ENCODE assay signal across 8 cellular contexts in genomic region chr3:156554842-156555687, GRCh38. TPM values are rescaled to one million over a fixed set of nuclear protein-coding genes. Genes with fewer than 3 reads are reported as not detected.
DNase-seq lines count a peak whose midpoint lies in the region; ATAC-seq and FAIRE-seq lines count a peak whose summit lies in the region.

Gene SSR3 (minus strand): TSS chr3:156555117. CDS start chr3:156555089, 28 bp downstream.

- ATAC-seq in GM21786 (IDR thresholded peaks at IDR 0.05; ENCODE audit: unreplicated experiment) (peak; percentile 99), esophagus mucosa (peak; percentile 100)
- ATAC-seq in activated T-cell treated with anti-CD3 and anti-CD28 coated beads, Interleukin-2, amount 50 U/mL, for 72 hours (replicated peaks in 1 of 2) = peak; percentile 98 to 99

- H3K27ac Mint-ChIP-seq in activated T-cell treated with anti-CD3 and anti-CD28 coated beads, Interleukin-2, amount 50 U/mL, for 72 hours = peak within 1 kb of the TSS; percentile 95

- H3K27me3 ChIP-seq in muscle layer of colon (ENCODE audit: control insufficient read depth in 1 of 2, insufficient read depth in 2 of 2, low read length in 2 of 2) = no peaks in the 10 kb centered on the region

- H3K27me3 Mint-ChIP-seq in activated T-cell treated with anti-CD3 and anti-CD28 coated beads, Interleukin-2, amount 50 U/mL, for 72 hours (ENCODE audit: low read depth) = no peaks in the 10 kb centered on the region

- peaks cover 18% of the 10 kb centered on the region for H3K4me1 ChIP-seq in muscle layer of colon (ENCODE audit: insufficient read depth, low read length)

- H3K27ac ChIP-seq in KOPT-K1 (ENCODE audit: low read depth, low read length, poor library complexity, severe bottlenecking) (peak within 1 kb of the TSS; percentile 82), muscle layer of colon (ENCODE audit: low read depth, low read length) (peak within 1 kb of the TSS; percentile 93)

- H3K36me3 Mint-ChIP-seq in activated T-cell treated with anti-CD3 and anti-CD28 coated beads, Interleukin-2, amount 50 U/mL, for 72 hours (ENCODE audit: insufficient read depth in 2 of 2) = peaks cover 6 to 26% of the 10 kb centered on the region in 2 donors

- H3K36me3 ChIP-seq in KOPT-K1 (ENCODE audit: insufficient read depth, low read length) (peaks cover 35% of the 10 kb centered on the region), muscle layer of colon (ENCODE audit: insufficient read depth, low read length) (peaks cover 10% of the 10 kb centered on the region)

- no peaks in the 10 kb centered on the region for H3K9me3 Mint-ChIP-seq in activated T-cell treated with anti-CD3 and anti-CD28 coated beads, Interleukin-2, amount 50 U/mL, for 72 hours

- H3K9me3 ChIP-seq in KOPT-K1 (ENCODE audit: insufficient read depth, low read length, poor library complexity, severe bottlenecking) (no peaks in the 10 kb centered on the region), muscle layer of colon (ENCODE audit: low read length) (no peaks in the 10 kb centered on the region)

- peak within 1 kb of the TSS; percentile 86 for H3K9ac ChIP-seq in muscle layer of colon (ENCODE audit: low read length)

- H3K4me3 Mint-ChIP-seq in activated T-cell treated with anti-CD3 and anti-CD28 coated beads, Interleukin-2, amount 50 U/mL, for 72 hours = peak within 1 kb of the TSS; percentile 96 to 98

- DNase-seq in DMS79 (lab: John Stamatoyannopoulos, UW) (peak; percentile 97), RCC 7860 (ENCODE audit: low spot score) (peak; percentile 97)
- DNase-seq in activated T-cell treated with anti-CD3 and anti-CD28 coated beads, Interleukin-2, amount 50 U/mL, for 72 hours = peak; percentile 99
- peak; percentile 97 for DNase-seq in stimulated activated CD8-positive, alpha-beta memory T cell treated with anti-CD3 and anti-CD28 coated beads, Interleukin-7, amount 100 ng/mL, for 24 hours (ENCODE audit: low read depth)

- peak; percentile 83 for FAIRE-seq in RCC 7860 (lab: Jason Lieb, UNC)

- H3K4me3 ChIP-seq in muscle layer of colon (ENCODE audit: low read depth in 1 of 2, low read length in 2 of 2) = peak within 1 kb of the TSS; percentile 69 to 87

- peaks cover 51% of the 10 kb centered on the region for H3K4me1 Mint-ChIP-seq in activated T-cell treated with anti-CD3 and anti-CD28 coated beads, Interleukin-2, amount 50 U/mL, for 72 hours (ENCODE audit: low read depth)

RNA-seq across cellular contexts. Expression of gene SSR3, which starts in this region (rescaled TPM):
- total RNA-seq in activated T-cell treated with anti-CD3 and anti-CD28 coated beads, Interleukin-2, amount 50 U/mL, for 72 hours = 100 to 1,000 TPM; 189 to 204 TPM
- 75.9 TPM for total RNA-seq in esophagus mucosa

Comparison
In these comparisons a context has a peak if more than half of its experiments do, and no peak if none do; other contexts are left out.
1. Peak in every context shown above with its lines: DNase-seq, ATAC-seq, H3K4me3 ChIP-seq and H3K27ac ChIP-seq.